1 cellular context compared by ENCODE assay signal in genomic region chr14:77338332-77338731, GRCh38.
A peak's percentile ranks its signal among the peaks of the same experiment; 100 is the strongest.
TF ChIP-seq lines count a peak whose summit lies in the region.

No MANE protein-coding gene starts in this region.

TF ChIP-seq in H1, 55 proteins besides CTCF, POLR2A, EP300 and RAD21:
- TF ChIP-seq JUND (IDR thresholded peaks at IDR 0.05; ENCODE audit: low read length), result peak; percentile 37; the same call in 1 of the 2 replicates
- peak; percentile 73 for TF ChIP-seq CHD7 (IDR thresholded peaks at IDR 0.05; ENCODE audit: insufficient replicate concordance, low read length)
- no peak for TF ChIP-seq HDAC2 (IDR thresholded peaks at IDR 0.05; ENCODE audit: borderline replicate concordance in 1 of 2, low read depth in 2 of 2, low read length in 2 of 2)
- TF ChIP-seq E2F6 (IDR thresholded peaks at IDR 0.05), result 0 out of 2 replicates have a peak, but pooled peaks have one; percentile 23
- peak; percentile 66; the same call in 1 of the 2 replicates for TF ChIP-seq ATF2 (IDR thresholded peaks at IDR 0.05; ENCODE audit: low read length)
- no peak for TF ChIP-seq FOSL1 (IDR thresholded peaks at IDR 0.05; ENCODE audit: insufficient read depth, low read depth, low read length)
- peak; percentile 47; the same call in 1 of the 2 replicates for TF ChIP-seq MAX (IDR thresholded peaks at IDR 0.05)
